ENCODE assay signal across 1 cellular context in genomic region chr1:210373878-210374599, GRCh38.
A peak's percentile ranks its signal among the peaks of the same experiment; 100 is the strongest.
TF ChIP-seq lines count a peak whose summit lies in the region.

No MANE protein-coding gene starts in this region.

TF ChIP-seq in HEK293, 187 proteins besides CTCF, POLR2A, EP300 and RAD21 (continued from another document and continues in another):
- TF ChIP-seq REST (tag by site-specific recombination; IDR thresholded peaks at IDR 0.05) (no peak), ZNF16 (tag by site-specific recombination; IDR thresholded peaks at IDR 0.05; ENCODE audit: low read depth) (no peak), ZFP37 (tag by site-specific recombination; IDR thresholded peaks at IDR 0.05) (no peak), ZNF776 (tag by site-specific recombination; IDR thresholded peaks at IDR 0.05; ENCODE audit: borderline replicate concordance) (no peak), ZNF302 (tag by site-specific recombination; IDR thresholded peaks at IDR 0.05; ENCODE audit: low read depth) (no peak), ZNF600 (tag by site-specific recombination; IDR thresholded peaks at IDR 0.05) (no peak), ZBTB21 (tag by site-specific recombination; IDR thresholded peaks at IDR 0.05) (no peak), ZNF544 (tag by site-specific recombination; IDR thresholded peaks at IDR 0.05) (no peak), ZBTB26 (tag by site-specific recombination; optimal IDR thresholded peaks at IDR 0.05) (no peak), ZSCAN16 (tag by site-specific recombination; IDR thresholded peaks at IDR 0.05) (no peak), ZNF510 (tag by site-specific recombination; IDR thresholded peaks at IDR 0.05; ENCODE audit: insufficient replicate concordance) (no peak), ZNF501 (tag by site-specific recombination; IDR thresholded peaks at IDR 0.05) (peak; percentile 62; the same call in 1 of the 2 replicates), PBX3 (CRISPR knock-in tag; IDR thresholded peaks at IDR 0.05) (no peak), ZNF626 (tag by site-specific recombination; IDR thresholded peaks at IDR 0.05) (no peak), ZNF521 (tag by site-specific recombination; IDR thresholded peaks at IDR 0.05) (no peak), ZNF350 (tag by site-specific recombination; IDR thresholded peaks at IDR 0.05) (peak; percentile 97), ZNF677 (tag by site-specific recombination; IDR thresholded peaks at IDR 0.05) (no peak), MYNN (tag by site-specific recombination; IDR thresholded peaks at IDR 0.05; ENCODE audit: borderline replicate concordance) (peak; percentile 87), ZNF155 (tag by site-specific recombination; IDR thresholded peaks at IDR 0.05) (no peak), ZBTB20 (tag by site-specific recombination; IDR thresholded peaks at IDR 0.05) (no peak), ZNF223 (tag by site-specific recombination; IDR thresholded peaks at IDR 0.05) (no peak), SCRT1 (tag by site-specific recombination; IDR thresholded peaks at IDR 0.05; ENCODE audit: borderline replicate concordance) (no peak), ZNF426 (tag by site-specific recombination; IDR thresholded peaks at IDR 0.05) (no peak), GLI4 (tag by site-specific recombination; IDR thresholded peaks at IDR 0.05) (no peak), ZNF701 (tag by site-specific recombination; IDR thresholded peaks at IDR 0.05) (no peak), ZNF449 (tag by site-specific recombination; IDR thresholded peaks at IDR 0.05) (no peak; the same call in 1 of the 2 replicates), ZNF18 (tag by site-specific recombination; IDR thresholded peaks at IDR 0.05) (no peak; the same call in 1 of the 2 replicates), ZNF558 (tag by site-specific recombination; IDR thresholded peaks at IDR 0.05) (0 out of 2 replicates have a peak, but pooled peaks have one; percentile 14), ZNF843 (tag by site-specific recombination; IDR thresholded peaks at IDR 0.05) (peak; percentile 68), ZNF175 (tag by site-specific recombination; IDR thresholded peaks at IDR 0.05) (no peak), ZNF530 (tag by site-specific recombination; IDR thresholded peaks at IDR 0.05; ENCODE audit: low read depth) (no peak), PRDM4 (tag by site-specific recombination; IDR thresholded peaks at IDR 0.05) (no peak), ZNF311 (tag by site-specific recombination; IDR thresholded peaks at IDR 0.05; ENCODE audit: borderline replicate concordance) (no peak), ZNF133 (tag by site-specific recombination; IDR thresholded peaks at IDR 0.05) (no peak), ZNF138 (tag by site-specific recombination; IDR thresholded peaks at IDR 0.05; ENCODE audit: borderline replicate concordance) (no peak), ZNF791 (tag by site-specific recombination; IDR thresholded peaks at IDR 0.05) (no peak), ZNF624 (tag by site-specific recombination; IDR thresholded peaks at IDR 0.05) (no peak), ZNF585B (tag by site-specific recombination; IDR thresholded peaks at IDR 0.05) (no peak), ZNF10 (tag by site-specific recombination; IDR thresholded peaks at IDR 0.05) (no peak), ZNF549 (tag by site-specific recombination; IDR thresholded peaks at IDR 0.05) (no peak), ZNF362 (tag by site-specific recombination; IDR thresholded peaks at IDR 0.05) (peak; percentile 97), ZEB2 (tag by site-specific recombination; IDR thresholded peaks at IDR 0.05) (peak; percentile 79), ZFHX2 (tag by site-specific recombination; conservative IDR thresholded peaks at IDR 0.05) (no peak), ZBTB44 (tag by site-specific recombination; IDR thresholded peaks at IDR 0.05) (0 out of 2 replicates have a peak, but pooled peaks have one; percentile 43), ZNF398 (tag by site-specific recombination; IDR thresholded peaks at IDR 0.05) (no peak), ZNF391 (tag by site-specific recombination; IDR thresholded peaks at IDR 0.05; ENCODE audit: borderline replicate concordance, low read depth) (no peak), KLF10 (tag by site-specific recombination; IDR thresholded peaks at IDR 0.05) (peak; percentile 84), ZNF561 (tag by site-specific recombination; IDR thresholded peaks at IDR 0.05; ENCODE audit: borderline replicate concordance) (no peak), ZNF239 (tag by site-specific recombination; IDR thresholded peaks at IDR 0.05) (no peak), ZNF48 (tag by site-specific recombination; IDR thresholded peaks at IDR 0.05) (no peak), ZNF777 (tag by site-specific recombination; IDR thresholded peaks at IDR 0.05; ENCODE audit: borderline replicate concordance) (no peak), TRIM28 (IDR thresholded peaks at IDR 0.05; ENCODE audit: borderline replicate concordance, low read length) (peak; percentile 58; the same call in 1 of the 2 replicates), ZNF248 (tag by site-specific recombination; IDR thresholded peaks at IDR 0.05) (no peak), KLF9 (tag by site-specific recombination; IDR thresholded peaks at IDR 0.05; ENCODE audit: low read depth) (no peak), ZNF214 (tag by site-specific recombination; IDR thresholded peaks at IDR 0.05; ENCODE audit: borderline replicate concordance) (no peak), ZNF324 (tag by site-specific recombination; IDR thresholded peaks at IDR 0.05) (peak; percentile 55; the same call in 1 of the 2 replicates)
